Comparison of ENCODE assay signal across 21 cellular contexts in genomic region chr1:170680428-170680827, GRCh38. TPM values are rescaled to one million over a fixed set of nuclear protein-coding genes. Genes with fewer than 3 reads are reported as not detected.
A peak's percentile ranks its signal among the peaks of the same experiment; 100 is the strongest.
DNase-seq lines count a peak whose midpoint lies in the region; ATAC-seq and TF ChIP-seq lines count a peak whose summit lies in the region.
"Had no signal": no experiment of that assay in that cellular context is flagged by ENCODE, and none has a peak within 500 bp of the region (broad histone marks: within the 10 kb centered on the region; RNA-seq: fewer than 3 reads in every experiment).

No MANE protein-coding gene starts in this region.

- WGBS in SK-N-SH (ENCODE audit: low lambda C conversion rate) = 25% methylated on average over 3 of the region's 3 CpGs
- 35 to 42% methylated on average over 3 of the region's 3 CpGs for WGBS in gastroesophageal sphincter (ENCODE audit: low coverage in 1 of 2), 2 donors

- CTCF ChIA-PET in SK-N-SH (lab: Yijun Ruan, JAX) = no interaction called here

- H4K20me1 ChIP-seq in SK-N-SH (ENCODE audit: insufficient read depth) = peaks cover 66% of the 10 kb centered on the region; the same call in 1 of the 2 replicates

- no peak for TF ChIP-seq POLR2A in gastroesophageal sphincter (IDR thresholded peaks at IDR 0.05)

- H3K4me1 ChIP-seq in SK-N-SH (ENCODE audit: control insufficient read depth in 1 of 2, insufficient read depth in 2 of 2, low read depth in 1 of 2, low read length in 1 of 2) = peaks cover 10 to 56% of the 10 kb centered on the region in 2 experiments
- no peaks in the 10 kb centered on the region for H3K4me1 ChIP-seq in gastroesophageal sphincter
- H3K4me1 ChIP-seq: prostate gland, spleen, stomach, upper lobe of left lung had no signal

- no peak overlapping the region for H3K4me3 ChIP-seq in SK-N-SH (ENCODE audit: low read depth in 2 of 2, low read length in 1 of 2)
- H3K4me3 ChIP-seq in astrocyte of the spinal cord (ENCODE audit: low read depth, low read length) = no peak overlapping the region
- H3K4me3 ChIP-seq in gastroesophageal sphincter = no peak overlapping the region
- H3K4me3 ChIP-seq in WERI-Rb-1 (ENCODE audit: low read depth, low read length) = no peak overlapping the region
- H3K4me3 ChIP-seq: cardiac muscle cell, prostate gland, spleen, stomach, upper lobe of left lung had no signal

- peaks cover 21 to 69% of the 10 kb centered on the region in 2 experiments for H3K36me3 ChIP-seq in SK-N-SH (replicated peaks in 1 of 2; ENCODE audit: control insufficient read depth in 1 of 2, insufficient read depth in 2 of 2, low read length in 1 of 2)
- no peaks in the 10 kb centered on the region for H3K36me3 ChIP-seq in gastroesophageal sphincter
- H3K36me3 ChIP-seq in WERI-Rb-1 = no peaks in the 10 kb centered on the region
- H3K36me3 ChIP-seq: cardiac muscle cell, prostate gland, spleen, stomach, upper lobe of left lung had no signal

- peaks cover 100% of the 10 kb centered on the region for H3K79me2 ChIP-seq in SK-N-SH (ENCODE audit: insufficient read depth)

- no peaks in the 10 kb centered on the region for H3K9me2 ChIP-seq in SK-N-SH

- ATAC-seq in SK-N-SH treated with all-trans-retinoic acid at 6 μM for 48 hours = no peak
- peak; percentile 87 for ATAC-seq in gastroesophageal sphincter
- ATAC-seq: activated T-helper 17 cell treated with anti-CD3 and anti-CD28 coated beads, Interleukin-2, amount 50 U/mL, for 72 hours; left lobe of liver had no signal

- no peak for DNase-seq in SK-N-SH
- DNase-seq in astrocyte of the spinal cord (ENCODE audit: low read depth, low spot score) = peak; percentile 69
- peak; percentile 67 for DNase-seq in stromal cell of bone marrow (ENCODE audit: low read depth)
- DNase-seq in WERI-Rb-1 = no peak
- DNase-seq in stimulated activated CD4-positive, alpha-beta T cell treated with anti-CD3 and anti-CD28 coated beads, Interleukin-4, amount 100 ng/mL, for 24 hours = no peak
- DNase-seq in NCI-H446 treated with DMSO at 0.1 percent for 48 hours (lab: John Stamatoyannopoulos, UW) = no peak
- DNase-seq: activated CD4-positive, alpha-beta T cell treated with anti-CD3 and anti-CD28 coated beads, Interleukin-2, amount 50 U/mL, for 1 hour; C1 segment of cervical spinal cord; NCI-H1694; NCI-H748 treated with DMSO at 0.1 percent for 48 hours; nephron progenitor cell; spleen; stomach; upper lobe of left lung had no signal

- no peaks in the 10 kb centered on the region for H3K9me3 ChIP-seq in SK-N-SH
- no peaks in the 10 kb centered on the region for H3K9me3 ChIP-seq in gastroesophageal sphincter
- no peaks in the 10 kb centered on the region for H3K9me3 ChIP-seq in WERI-Rb-1 (ENCODE audit: severe bottlenecking)
- H3K9me3 ChIP-seq: prostate gland, spleen, stomach, upper lobe of left lung had no signal

- TF ChIP-seq EP300 in SK-N-SH (IDR thresholded peaks at IDR 0.05; ENCODE audit: borderline replicate concordance in 1 of 2, low read depth in 1 of 2, low read length in 1 of 2) (no peak), gastroesophageal sphincter (IDR thresholded peaks at IDR 0.05) (no peak)

- H3K9ac ChIP-seq in SK-N-SH = peak overlapping the region; percentile 5; the same call in 1 of the 2 replicates

- POLR2A ChIA-PET in SK-N-SH (lab: Yijun Ruan, JAX) = no interaction called here

- peaks cover 56% of the 10 kb centered on the region for H3F3A ChIP-seq in SK-N-SH (replicated peaks; ENCODE audit: insufficient read depth)

- no peak for TF ChIP-seq CTCF in SK-N-SH (IDR thresholded peaks at IDR 0.05)
- no peak for TF ChIP-seq CTCF in astrocyte of the spinal cord (IDR thresholded peaks at IDR 0.05; ENCODE audit: low read depth, low read length)
- no peak for TF ChIP-seq CTCF in gastroesophageal sphincter (IDR thresholded peaks at IDR 0.05)
- TF ChIP-seq CTCF in WERI-Rb-1 (IDR thresholded peaks at IDR 0.05; ENCODE audit: low read depth, low read length) = no peak

- in situ Hi-C loops in astrocyte of the spinal cord (cut with HindIII; ENCODE audit: low sequenced_read_pairs) = no loop called here

- H2AFZ ChIP-seq in SK-N-SH (ENCODE audit: low read depth) = no peak overlapping the region

- H3K27ac ChIP-seq in SK-N-SH (ENCODE audit: low read depth in 2 of 2, low read length in 1 of 2) (peak overlapping the region in 1 of 2 experiments; percentile 99; a peak in 3 of 4 replicates), gastroesophageal sphincter (peak overlapping the region in 1 of 4 donors; percentile 22), WERI-Rb-1 (no peak overlapping the region)
- H3K27ac ChIP-seq: 22Rv1, cardiac muscle cell, prostate gland, spleen, stomach, upper lobe of left lung had no signal

- TF ChIP-seq RAD21 in SK-N-SH (IDR thresholded peaks at IDR 0.05; ENCODE audit: low read length) = no peak

- H3K27me3 ChIP-seq in SK-N-SH (ENCODE audit: insufficient read depth) (no peaks in the 10 kb centered on the region), gastroesophageal sphincter (peaks cover 7% of the 10 kb centered on the region), WERI-Rb-1 (ENCODE audit: insufficient read depth, low read depth, severe bottlenecking) (no peaks in the 10 kb centered on the region)
- H3K27me3 ChIP-seq: upper lobe of left lung had no signal

- peak overlapping the region; percentile 3; the same call in 1 of the 2 replicates for H3K4me2 ChIP-seq in SK-N-SH

TF ChIP-seq in SK-N-SH, 30 proteins besides CTCF, POLR2A, EP300 and RAD21:
- TF ChIP-seq RCOR1 (IDR thresholded peaks at IDR 0.05; ENCODE audit: low read length) (no peak), RFX5 (IDR thresholded peaks at IDR 0.05; ENCODE audit: low read length) (no peak), JUND (IDR thresholded peaks at IDR 0.05) (no peak), FOXJ3 (CRISPR knock-in tag; IDR thresholded peaks at IDR 0.05) (no peak), TEAD4 (IDR thresholded peaks at IDR 0.05; ENCODE audit: borderline replicate concordance, insufficient read depth) (no peak), MEF2A (IDR thresholded peaks at IDR 0.05; ENCODE audit: borderline replicate concordance, low read depth) (no peak), TAF1 (IDR thresholded peaks at IDR 0.05; ENCODE audit: borderline replicate concordance, low read depth, low read length) (no peak), POLR2AphosphoS5 (IDR thresholded peaks at IDR 0.05; ENCODE audit: low read depth, low read length) (0 out of 2 replicates have a peak, but pooled peaks have one; percentile 14)
TF ChIP-seq in SK-N-SH: peak in this region for 1.

TF ChIP-seq in SK-N-SH treated with all-trans-retinoic acid at 6 μM for 48 hours, 23 proteins besides CTCF, POLR2A, EP300 and RAD21:
- TF ChIP-seq BACH2 (CRISPR knock-in tag; IDR thresholded peaks at IDR 0.05; ENCODE audit: borderline replicate concordance) = no peak
- TF ChIP-seq CSDC2 (CRISPR knock-in tag; IDR thresholded peaks at IDR 0.05) = no peak
TF ChIP-seq in SK-N-SH treated with all-trans-retinoic acid at 6 μM for 48 hours: peak in this region for 0.

RNA-seq across cellular contexts. Expression of gene PRRX1, which starts 16.5 kb away (rescaled TPM):
- 356 and 431 TPM in 2 replicates for polyA plus RNA-seq in SK-N-SH (2012; rRNA removed)
- 352 and 421 TPM in 2 replicates for polyA plus RNA-seq in SK-N-SH (2012; cell fraction: cytosol; rRNA removed)
- polyA plus RNA-seq in SK-N-SH (2012; cell fraction: nucleus; rRNA removed) = 197 and 345 TPM in 2 replicates
- total RNA-seq in gastroesophageal sphincter = 10 to 100 TPM; 13.4 to 27.9 (median 21.4) TPM
- total RNA-seq: activated T-helper 17 cell treated with anti-CD3 and anti-CD28 coated beads, Interleukin-2, amount 50 U/mL, for 72 hours had no signal

Comparison
In these comparisons a context has a peak if more than half of its experiments do, and no peak if none do; other contexts are left out.
1. DNase-seq: peak in astrocyte of the spinal cord (single experiment) and stromal cell of bone marrow (single experiment); none in SK-N-SH (single experiment), WERI-Rb-1 (single experiment), stimulated activated CD4-positive, alpha-beta T cell treated with anti-CD3 and anti-CD28 coated beads, Interleukin-4, amount 100 ng/mL, for 24 hours (single experiment) and NCI-H446 treated with DMSO at 0.1 percent for 48 hours (single experiment).